ENCODE assay signal across 1 cellular context in the genomic region with DNA sequence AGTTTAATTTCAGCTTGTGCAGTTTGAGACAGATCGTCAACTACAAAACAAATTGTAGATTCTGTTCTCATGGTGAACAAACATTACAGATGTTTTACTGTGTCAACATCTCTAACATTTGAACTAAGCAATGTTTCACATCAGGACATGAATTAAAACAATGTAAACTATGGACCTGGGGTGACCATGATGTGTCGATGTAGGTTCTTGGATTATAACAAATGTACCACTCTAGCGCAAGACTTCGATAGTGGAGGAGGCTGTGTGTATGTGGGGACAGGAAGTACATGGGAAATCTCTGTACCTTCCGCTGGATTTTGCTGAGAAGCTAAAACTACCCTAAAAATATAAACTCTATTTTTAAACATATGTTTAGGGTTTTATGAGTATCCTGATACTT.
TF ChIP-seq lines count a peak whose summit lies in the region.

No MANE protein-coding gene starts in this region.

TF ChIP-seq in GM12878, 131 proteins besides CTCF, POLR2A, EP300 and RAD21 (continued from another document and continues in another):
- TF ChIP-seq ATF7 (IDR thresholded peaks at IDR 0.05; ENCODE audit: low read depth) (no peak), NFIC (IDR thresholded peaks at IDR 0.05; ENCODE audit: low read depth, low read length) (no peak), ZSCAN29 (IDR thresholded peaks at IDR 0.05) (no peak), SRF (IDR thresholded peaks at IDR 0.05; ENCODE audit: low read depth in 2 of 2, low read length in 2 of 2) (no peak), CHD4 (IDR thresholded peaks at IDR 0.05) (no peak), KLF5 (IDR thresholded peaks at IDR 0.05; ENCODE audit: partially characterized antibody) (no peak), PAX5 (IDR thresholded peaks at IDR 0.05; ENCODE audit: borderline replicate concordance, low read depth, low read length) (no peak), ZNF384 (IDR thresholded peaks at IDR 0.05; ENCODE audit: borderline replicate concordance, low read depth, low read length) (no peak), ASH2L (IDR thresholded peaks at IDR 0.05; ENCODE audit: borderline replicate concordance, low read depth) (no peak), HDAC2 (IDR thresholded peaks at IDR 0.05) (no peak), CBX5 (IDR thresholded peaks at IDR 0.05; ENCODE audit: low read depth) (no peak), KAT2A (conservative IDR thresholded peaks at IDR 0.05; ENCODE audit: control insufficient read depth, low read depth, low read length) (no peak), NR2C1 (IDR thresholded peaks at IDR 0.05) (peak; percentile 36; the same call in 1 of the 2 replicates), POU2F2 (IDR thresholded peaks at IDR 0.05; ENCODE audit: borderline replicate concordance, low read depth, low read length) (no peak), GATAD2B (conservative IDR thresholded peaks at IDR 0.05; ENCODE audit: low read depth) (no peak), DPF2 (IDR thresholded peaks at IDR 0.05) (no peak), HDGF (IDR thresholded peaks at IDR 0.05) (no peak), MXI1 (IDR thresholded peaks at IDR 0.05; ENCODE audit: low read depth, low read length) (no peak), ZNF207 (IDR thresholded peaks at IDR 0.05; ENCODE audit: borderline replicate concordance) (0 out of 2 replicates have a peak, but pooled peaks have one; percentile 33), ETV6 (conservative IDR thresholded peaks at IDR 0.05 in 1 of 2, IDR thresholded peaks at IDR 0.05 in 1 of 2; ENCODE audit: borderline replicate concordance in 1 of 2, low read depth in 1 of 2) (no peak), NR2C2 (IDR thresholded peaks at IDR 0.05; ENCODE audit: borderline replicate concordance, control insufficient read depth, insufficient read length, low read depth) (no peak), SUZ12 (IDR thresholded peaks at IDR 0.05; ENCODE audit: unreplicated experiment) (no peak), KDM1A (IDR thresholded peaks at IDR 0.05; ENCODE audit: borderline replicate concordance) (no peak), ZBED1 (IDR thresholded peaks at IDR 0.05; ENCODE audit: borderline replicate concordance) (peak; percentile 41; the same call in 1 of the 2 replicates), NFXL1 (IDR thresholded peaks at IDR 0.05; ENCODE audit: borderline replicate concordance) (no peak)
- TF ChIP-seq, protein P1, sequence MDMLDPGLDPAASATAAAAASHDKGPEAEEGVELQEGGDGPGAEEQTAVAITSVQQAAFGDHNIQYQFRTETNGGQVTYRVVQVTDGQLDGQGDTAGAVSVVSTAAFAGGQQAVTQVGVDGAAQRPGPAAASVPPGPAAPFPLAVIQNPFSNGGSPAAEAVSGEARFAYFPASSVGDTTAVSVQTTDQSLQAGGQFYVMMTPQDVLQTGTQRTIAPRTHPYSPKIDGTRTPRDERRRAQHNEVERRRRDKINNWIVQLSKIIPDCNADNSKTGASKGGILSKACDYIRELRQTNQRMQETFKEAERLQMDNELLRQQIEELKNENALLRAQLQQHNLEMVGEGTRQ (IDR thresholded peaks at IDR 0.05; ENCODE audit: borderline replicate concordance, low read depth, low read length), result no peak
- TF ChIP-seq, protein P2, sequence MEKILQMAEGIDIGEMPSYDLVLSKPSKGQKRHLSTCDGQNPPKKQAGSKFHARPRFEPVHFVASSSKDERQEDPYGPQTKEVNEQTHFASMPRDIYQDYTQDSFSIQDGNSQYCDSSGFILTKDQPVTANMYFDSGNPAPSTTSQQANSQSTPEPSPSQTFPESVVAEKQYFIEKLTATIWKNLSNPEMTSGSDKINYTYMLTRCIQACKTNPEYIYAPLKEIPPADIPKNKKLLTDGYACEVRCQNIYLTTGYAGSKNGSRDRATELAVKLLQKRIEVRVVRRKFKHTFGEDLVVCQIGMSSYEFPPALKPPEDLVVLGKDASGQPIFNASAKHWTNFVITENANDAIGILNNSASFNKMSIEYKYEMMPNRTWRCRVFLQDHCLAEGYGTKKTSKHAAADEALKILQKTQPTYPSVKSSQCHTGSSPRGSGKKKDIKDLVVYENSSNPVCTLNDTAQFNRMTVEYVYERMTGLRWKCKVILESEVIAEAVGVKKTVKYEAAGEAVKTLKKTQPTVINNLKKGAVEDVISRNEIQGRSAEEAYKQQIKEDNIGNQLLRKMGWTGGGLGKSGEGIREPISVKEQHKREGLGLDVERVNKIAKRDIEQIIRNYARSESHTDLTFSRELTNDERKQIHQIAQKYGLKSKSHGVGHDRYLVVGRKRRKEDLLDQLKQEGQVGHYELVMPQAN (conservative IDR thresholded peaks at IDR 0.05), result no peak; the same call in 1 of the 2 replicates
- TF ChIP-seq, protein P3, sequence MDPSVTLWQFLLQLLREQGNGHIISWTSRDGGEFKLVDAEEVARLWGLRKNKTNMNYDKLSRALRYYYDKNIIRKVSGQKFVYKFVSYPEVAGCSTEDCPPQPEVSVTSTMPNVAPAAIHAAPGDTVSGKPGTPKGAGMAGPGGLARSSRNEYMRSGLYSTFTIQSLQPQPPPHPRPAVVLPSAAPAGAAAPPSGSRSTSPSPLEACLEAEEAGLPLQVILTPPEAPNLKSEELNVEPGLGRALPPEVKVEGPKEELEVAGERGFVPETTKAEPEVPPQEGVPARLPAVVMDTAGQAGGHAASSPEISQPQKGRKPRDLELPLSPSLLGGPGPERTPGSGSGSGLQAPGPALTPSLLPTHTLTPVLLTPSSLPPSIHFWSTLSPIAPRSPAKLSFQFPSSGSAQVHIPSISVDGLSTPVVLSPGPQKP (IDR thresholded peaks at IDR 0.05; ENCODE audit: low read depth, low read length), result no peak
- TF ChIP-seq, protein P4, sequence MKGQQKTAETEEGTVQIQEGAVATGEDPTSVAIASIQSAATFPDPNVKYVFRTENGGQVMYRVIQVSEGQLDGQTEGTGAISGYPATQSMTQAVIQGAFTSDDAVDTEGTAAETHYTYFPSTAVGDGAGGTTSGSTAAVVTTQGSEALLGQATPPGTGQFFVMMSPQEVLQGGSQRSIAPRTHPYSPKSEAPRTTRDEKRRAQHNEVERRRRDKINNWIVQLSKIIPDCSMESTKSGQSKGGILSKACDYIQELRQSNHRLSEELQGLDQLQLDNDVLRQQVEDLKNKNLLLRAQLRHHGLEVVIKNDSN (IDR thresholded peaks at IDR 0.05; ENCODE audit: borderline replicate concordance, extremely low read length, insufficient read depth, low read depth, low read length), result no peak
- TF ChIP-seq, protein P5, sequence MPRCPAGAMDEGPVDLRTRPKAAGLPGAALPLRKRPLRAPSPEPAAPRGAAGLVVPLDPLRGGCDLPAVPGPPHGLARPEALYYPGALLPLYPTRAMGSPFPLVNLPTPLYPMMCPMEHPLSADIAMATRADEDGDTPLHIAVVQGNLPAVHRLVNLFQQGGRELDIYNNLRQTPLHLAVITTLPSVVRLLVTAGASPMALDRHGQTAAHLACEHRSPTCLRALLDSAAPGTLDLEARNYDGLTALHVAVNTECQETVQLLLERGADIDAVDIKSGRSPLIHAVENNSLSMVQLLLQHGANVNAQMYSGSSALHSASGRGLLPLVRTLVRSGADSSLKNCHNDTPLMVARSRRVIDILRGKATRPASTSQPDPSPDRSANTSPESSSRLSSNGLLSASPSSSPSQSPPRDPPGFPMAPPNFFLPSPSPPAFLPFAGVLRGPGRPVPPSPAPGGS (IDR thresholded peaks at IDR 0.05; ENCODE audit: borderline replicate concordance, insufficient read depth, low read depth, low read length, poor library complexity, severe bottlenecking), result no peak
- TF ChIP-seq, protein P6, sequence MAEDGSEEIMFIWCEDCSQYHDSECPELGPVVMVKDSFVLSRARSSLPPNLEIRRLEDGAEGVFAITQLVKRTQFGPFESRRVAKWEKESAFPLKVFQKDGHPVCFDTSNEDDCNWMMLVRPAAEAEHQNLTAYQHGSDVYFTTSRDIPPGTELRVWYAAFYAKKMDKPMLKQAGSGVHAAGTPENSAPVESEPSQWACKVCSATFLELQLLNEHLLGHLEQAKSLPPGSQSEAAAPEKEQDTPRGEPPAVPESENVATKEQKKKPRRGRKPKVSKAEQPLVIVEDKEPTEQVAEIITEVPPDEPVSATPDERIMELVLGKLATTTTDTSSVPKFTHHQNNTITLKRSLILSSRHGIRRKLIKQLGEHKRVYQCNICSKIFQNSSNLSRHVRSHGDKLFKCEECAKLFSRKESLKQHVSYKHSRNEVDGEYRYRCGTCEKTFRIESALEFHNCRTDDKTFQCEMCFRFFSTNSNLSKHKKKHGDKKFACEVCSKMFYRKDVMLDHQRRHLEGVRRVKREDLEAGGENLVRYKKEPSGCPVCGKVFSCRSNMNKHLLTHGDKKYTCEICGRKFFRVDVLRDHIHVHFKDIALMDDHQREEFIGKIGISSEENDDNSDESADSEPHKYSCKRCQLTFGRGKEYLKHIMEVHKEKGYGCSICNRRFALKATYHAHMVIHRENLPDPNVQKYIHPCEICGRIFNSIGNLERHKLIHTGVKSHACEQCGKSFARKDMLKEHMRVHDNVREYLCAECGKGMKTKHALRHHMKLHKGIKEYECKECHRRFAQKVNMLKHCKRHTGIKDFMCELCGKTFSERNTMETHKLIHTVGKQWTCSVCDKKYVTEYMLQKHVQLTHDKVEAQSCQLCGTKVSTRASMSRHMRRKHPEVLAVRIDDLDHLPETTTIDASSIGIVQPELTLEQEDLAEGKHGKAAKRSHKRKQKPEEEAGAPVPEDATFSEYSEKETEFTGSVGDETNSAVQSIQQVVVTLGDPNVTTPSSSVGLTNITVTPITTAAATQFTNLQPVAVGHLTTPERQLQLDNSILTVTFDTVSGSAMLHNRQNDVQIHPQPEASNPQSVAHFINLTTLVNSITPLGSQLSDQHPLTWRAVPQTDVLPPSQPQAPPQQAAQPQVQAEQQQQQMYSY (CRISPR knock-in tag; IDR thresholded peaks at IDR 0.05), result no peak
- TF ChIP-seq, protein P7, sequence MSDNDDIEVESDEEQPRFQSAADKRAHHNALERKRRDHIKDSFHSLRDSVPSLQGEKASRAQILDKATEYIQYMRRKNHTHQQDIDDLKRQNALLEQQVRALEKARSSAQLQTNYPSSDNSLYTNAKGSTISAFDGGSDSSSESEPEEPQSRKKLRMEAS (IDR thresholded peaks at IDR 0.05; ENCODE audit: low read depth, low read length), result no peak
- TF ChIP-seq, protein P8, sequence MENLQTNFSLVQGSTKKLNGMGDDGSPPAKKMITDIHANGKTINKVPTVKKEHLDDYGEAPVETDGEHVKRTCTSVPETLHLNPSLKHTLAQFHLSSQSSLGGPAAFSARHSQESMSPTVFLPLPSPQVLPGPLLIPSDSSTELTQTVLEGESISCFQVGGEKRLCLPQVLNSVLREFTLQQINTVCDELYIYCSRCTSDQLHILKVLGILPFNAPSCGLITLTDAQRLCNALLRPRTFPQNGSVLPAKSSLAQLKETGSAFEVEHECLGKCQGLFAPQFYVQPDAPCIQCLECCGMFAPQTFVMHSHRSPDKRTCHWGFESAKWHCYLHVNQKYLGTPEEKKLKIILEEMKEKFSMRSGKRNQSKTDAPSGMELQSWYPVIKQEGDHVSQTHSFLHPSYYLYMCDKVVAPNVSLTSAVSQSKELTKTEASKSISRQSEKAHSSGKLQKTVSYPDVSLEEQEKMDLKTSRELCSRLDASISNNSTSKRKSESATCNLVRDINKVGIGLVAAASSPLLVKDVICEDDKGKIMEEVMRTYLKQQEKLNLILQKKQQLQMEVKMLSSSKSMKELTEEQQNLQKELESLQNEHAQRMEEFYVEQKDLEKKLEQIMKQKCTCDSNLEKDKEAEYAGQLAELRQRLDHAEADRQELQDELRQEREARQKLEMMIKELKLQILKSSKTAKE (IDR thresholded peaks at IDR 0.05; ENCODE audit: low read depth, poor library complexity, severe bottlenecking), result peak; percentile 48
- TF ChIP-seq, protein P9, sequence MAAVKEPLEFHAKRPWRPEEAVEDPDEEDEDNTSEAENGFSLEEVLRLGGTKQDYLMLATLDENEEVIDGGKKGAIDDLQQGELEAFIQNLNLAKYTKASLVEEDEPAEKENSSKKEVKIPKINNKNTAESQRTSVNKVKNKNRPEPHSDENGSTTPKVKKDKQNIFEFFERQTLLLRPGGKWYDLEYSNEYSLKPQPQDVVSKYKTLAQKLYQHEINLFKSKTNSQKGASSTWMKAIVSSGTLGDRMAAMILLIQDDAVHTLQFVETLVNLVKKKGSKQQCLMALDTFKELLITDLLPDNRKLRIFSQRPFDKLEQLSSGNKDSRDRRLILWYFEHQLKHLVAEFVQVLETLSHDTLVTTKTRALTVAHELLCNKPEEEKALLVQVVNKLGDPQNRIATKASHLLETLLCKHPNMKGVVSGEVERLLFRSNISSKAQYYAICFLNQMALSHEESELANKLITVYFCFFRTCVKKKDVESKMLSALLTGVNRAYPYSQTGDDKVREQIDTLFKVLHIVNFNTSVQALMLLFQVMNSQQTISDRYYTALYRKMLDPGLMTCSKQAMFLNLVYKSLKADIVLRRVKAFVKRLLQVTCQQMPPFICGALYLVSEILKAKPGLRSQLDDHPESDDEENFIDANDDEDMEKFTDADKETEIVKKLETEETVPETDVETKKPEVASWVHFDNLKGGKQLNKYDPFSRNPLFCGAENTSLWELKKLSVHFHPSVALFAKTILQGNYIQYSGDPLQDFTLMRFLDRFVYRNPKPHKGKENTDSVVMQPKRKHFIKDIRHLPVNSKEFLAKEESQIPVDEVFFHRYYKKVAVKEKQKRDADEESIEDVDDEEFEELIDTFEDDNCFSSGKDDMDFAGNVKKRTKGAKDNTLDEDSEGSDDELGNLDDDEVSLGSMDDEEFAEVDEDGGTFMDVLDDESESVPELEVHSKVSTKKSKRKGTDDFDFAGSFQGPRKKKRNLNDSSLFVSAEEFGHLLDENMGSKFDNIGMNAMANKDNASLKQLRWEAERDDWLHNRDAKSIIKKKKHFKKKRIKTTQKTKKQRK (IDR thresholded peaks at IDR 0.05; ENCODE audit: low read depth, low read length), result no peak
- TF ChIP-seq, protein P10, sequence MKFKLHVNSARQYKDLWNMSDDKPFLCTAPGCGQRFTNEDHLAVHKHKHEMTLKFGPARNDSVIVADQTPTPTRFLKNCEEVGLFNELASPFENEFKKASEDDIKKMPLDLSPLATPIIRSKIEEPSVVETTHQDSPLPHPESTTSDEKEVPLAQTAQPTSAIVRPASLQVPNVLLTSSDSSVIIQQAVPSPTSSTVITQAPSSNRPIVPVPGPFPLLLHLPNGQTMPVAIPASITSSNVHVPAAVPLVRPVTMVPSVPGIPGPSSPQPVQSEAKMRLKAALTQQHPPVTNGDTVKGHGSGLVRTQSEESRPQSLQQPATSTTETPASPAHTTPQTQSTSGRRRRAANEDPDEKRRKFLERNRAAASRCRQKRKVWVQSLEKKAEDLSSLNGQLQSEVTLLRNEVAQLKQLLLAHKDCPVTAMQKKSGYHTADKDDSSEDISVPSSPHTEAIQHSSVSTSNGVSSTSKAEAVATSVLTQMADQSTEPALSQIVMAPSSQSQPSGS (IDR thresholded peaks at IDR 0.05; ENCODE audit: low read length), result peak; percentile 14; the same call in 1 of the 2 replicates
